ENCODE assay signal across 19 cellular contexts in genomic region chr7:12508005-12508404, GRCh38.
A peak's percentile ranks its signal among the peaks of the same experiment; 100 is the strongest.
DNase-seq lines count a peak whose midpoint lies in the region; ATAC-seq and TF ChIP-seq lines count a peak whose summit lies in the region.
"Had no signal": no experiment of that assay in that cellular context is flagged by ENCODE, and none has a peak within 500 bp of the region (broad histone marks: within the 10 kb centered on the region; RNA-seq: fewer than 3 reads in every experiment).

No MANE protein-coding gene starts in this region.

- no peaks in the 10 kb centered on the region for H3K79me2 ChIP-seq in PC-3 (ENCODE audit: low read length)

- 0 out of 2 replicates have a peak, but pooled peaks have one; percentile 15 for ATAC-seq in PC-3
- ATAC-seq: A549 had no signal

- no peaks in the 10 kb centered on the region for H3K9me2 ChIP-seq in PC-3 (replicated peaks; ENCODE audit: low read length)

- no peaks in the 10 kb centered on the region for H3F3A ChIP-seq in PC-3 (ENCODE audit: low read length, unreplicated experiment)

- H3K36me3 ChIP-seq in PC-3 (ENCODE audit: low read depth, low read length), result no peaks in the 10 kb centered on the region
- H3K36me3 ChIP-seq in CD4-positive, alpha-beta memory T cell (ENCODE audit: insufficient read depth, low read length), result no peaks in the 10 kb centered on the region
- H3K36me3 ChIP-seq: BLaER1 treated with 17β-estradiol and CSF1 and Interleukin-3, amounts not matched to agents 10 nM and 100 nM had no signal

- intact Hi-C loops in PC-3 (cut with micrococcal nuclease), result no loop called here
- intact Hi-C loops in CD4-positive, alpha-beta memory T cell (cut with micrococcal nuclease), result no loop called here

- H3K4me1 ChIP-seq in PC-3 (ENCODE audit: insufficient read depth, low read length), result no peaks in the 10 kb centered on the region
- no peaks in the 10 kb centered on the region for H3K4me1 ChIP-seq in CD4-positive, alpha-beta memory T cell (ENCODE audit: insufficient read depth, low read length)
- H3K4me1 ChIP-seq: A549; BLaER1 treated with 17β-estradiol and CSF1 and Interleukin-3, amounts not matched to agents 10 nM and 100 nM; Caco-2 had no signal

- H3K36me3 Mint-ChIP-seq in mesothelial cell of epicardium, result peaks cover 2% of the 10 kb centered on the region
- no peaks in the 10 kb centered on the region for H3K36me3 Mint-ChIP-seq in CD4-positive, alpha-beta memory T cell
- H3K36me3 Mint-ChIP-seq: CD8-positive, alpha-beta memory T cell had no signal

- no peaks in the 10 kb centered on the region for H3K27me3 ChIP-seq in PC-3 (ENCODE audit: low read length)
- no peaks in the 10 kb centered on the region for H3K27me3 ChIP-seq in CD4-positive, alpha-beta memory T cell (ENCODE audit: insufficient read depth, low read length)
- H3K27me3 ChIP-seq: BLaER1 treated with 17β-estradiol and CSF1 and Interleukin-3, amounts not matched to agents 10 nM and 100 nM had no signal

- POLR2A ChIA-PET in PC-3 (lab: Charles Lee; ENCODE audit: unreplicated experiment), result no interaction called here
- POLR2A ChIA-PET in CD4-positive, alpha-beta memory T cell (lab: Charles Lee; ENCODE audit: partially characterized antibody), result no interaction called here

- H3K4me2 ChIP-seq in PC-3 (ENCODE audit: low read length), result no peak overlapping the region
- H3K4me2 ChIP-seq: A549; BLaER1 treated with 17β-estradiol and CSF1 and Interleukin-3, amounts not matched to agents 10 nM and 100 nM had no signal

- H3K4me1 Mint-ChIP-seq in mesothelial cell of epicardium, result peaks cover 9% of the 10 kb centered on the region
- no peaks in the 10 kb centered on the region for H3K4me1 Mint-ChIP-seq in CD4-positive, alpha-beta memory T cell
- H3K4me1 Mint-ChIP-seq: B cell; CD8-positive, alpha-beta memory T cell had no signal

- no peak overlapping the region for H3K9ac ChIP-seq in PC-3 (ENCODE audit: low read length)
- H3K9ac ChIP-seq: BLaER1 treated with 17β-estradiol and CSF1 and Interleukin-3, amounts not matched to agents 10 nM and 100 nM had no signal

- H3K4me3 Mint-ChIP-seq in mesothelial cell of epicardium, result no peak overlapping the region
- no peak overlapping the region for H3K4me3 Mint-ChIP-seq in CD4-positive, alpha-beta memory T cell
- H3K4me3 Mint-ChIP-seq: B cell; CD4-positive, alpha-beta T cell; CD8-positive, alpha-beta memory T cell had no signal

- no peak overlapping the region for H3K4me3 ChIP-seq in PC-3 (ENCODE audit: low read length)
- H3K4me3 ChIP-seq in CD4-positive, alpha-beta memory T cell (ENCODE audit: low read length in 2 of 2), result no peak overlapping the region
- H3K4me3 ChIP-seq: A549; BLaER1 treated with 17β-estradiol and CSF1 and Interleukin-3, amounts not matched to agents 10 nM and 100 nM had no signal

- no TSS peak for BruUV-seq in PC-3 (replicated peaks; lab: Mats Ljungman, UMichigan)

- H3K27ac ChIP-seq in PC-3 (ENCODE audit: low read length), result no peak overlapping the region
- no peak overlapping the region for H3K27ac ChIP-seq in caudate nucleus (ENCODE audit: low read depth, low read length)
- no peak overlapping the region for H3K27ac ChIP-seq in CD4-positive, alpha-beta memory T cell (ENCODE audit: low read depth, low read length)
- H3K27ac ChIP-seq: 22Rv1; A549; BLaER1 treated with 17β-estradiol and CSF1 and Interleukin-3, amounts not matched to agents 10 nM and 100 nM; C4-2B had no signal

- H2AFZ ChIP-seq in PC-3 (ENCODE audit: low read length), result no peak overlapping the region

- DNase-seq in COLO829 (ENCODE audit: low spot score) (peak; percentile 53), PC-3 (no peak), foreskin melanocyte (peak; percentile 39), mesothelial cell of epicardium (ENCODE audit: low spot score in 2 of 2, unreplicated experiment in 2 of 2) (no peak), KG1 (lab: John Stamatoyannopoulos, UW) (no peak), caudate nucleus (lab: John Stamatoyannopoulos, UW) (no peak)
- no peak for DNase-seq in CD4-positive, alpha-beta memory T cell
- DNase-seq: AML-193; Caco-2; Calu3; CD4-positive, alpha-beta T cell; CD8-positive, alpha-beta memory T cell; DMS79 treated with DMSO at 0.1 percent for 48 hours; GF-D8 had no signal

- TF ChIP-seq CTCF in PC-3 (conservative IDR thresholded peaks at IDR 0.05; ENCODE audit: low read depth, low read length) (no peak), mesothelial cell of epicardium (IDR thresholded peaks at IDR 0.05; ENCODE audit: unreplicated experiment) (no peak)

- no peaks in the 10 kb centered on the region for H3K27me3 Mint-ChIP-seq in mesothelial cell of epicardium (ENCODE audit: low read depth)
- H3K27me3 Mint-ChIP-seq in CD4-positive, alpha-beta memory T cell, result peaks cover 2 to 5% of the 10 kb centered on the region in 2 donors
- H3K27me3 Mint-ChIP-seq: B cell had no signal

- H3K9me3 Mint-ChIP-seq in mesothelial cell of epicardium, result peaks cover 13% of the 10 kb centered on the region
- H3K9me3 Mint-ChIP-seq in CD4-positive, alpha-beta memory T cell, result no peaks in the 10 kb centered on the region
- H3K9me3 Mint-ChIP-seq: CD4-positive, alpha-beta T cell had no signal

- H3K27ac Mint-ChIP-seq in mesothelial cell of epicardium, result peak overlapping the region; percentile 64
- no peak overlapping the region for H3K27ac Mint-ChIP-seq in CD4-positive, alpha-beta memory T cell
- H3K27ac Mint-ChIP-seq: B cell; CD4-positive, alpha-beta T cell; CD8-positive, alpha-beta memory T cell had no signal

- CTCF ChIA-PET in PC-3 (lab: Charles Lee), result no interaction called here
- CTCF ChIA-PET in CD4-positive, alpha-beta memory T cell (lab: Charles Lee; ENCODE audit: partially characterized antibody), result no interaction called here

- no peaks in the 10 kb centered on the region for H4K20me1 ChIP-seq in PC-3 (ENCODE audit: low read length)
- H4K20me1 ChIP-seq: BLaER1 treated with 17β-estradiol and CSF1 and Interleukin-3, amounts not matched to agents 10 nM and 100 nM had no signal

- no peaks in the 10 kb centered on the region for H3K9me3 ChIP-seq in PC-3 (ENCODE audit: low read length)
- H3K9me3 ChIP-seq in CD4-positive, alpha-beta memory T cell (ENCODE audit: control insufficient read depth in 1 of 2, low read length in 2 of 2), result no peaks in the 10 kb centered on the region
- H3K9me3 ChIP-seq: A549; BLaER1 treated with 17β-estradiol and CSF1 and Interleukin-3, amounts not matched to agents 10 nM and 100 nM had no signal

Comparison
In these comparisons a context has a peak if more than half of its experiments do, and no peak if none do; other contexts are left out.
1. DNase-seq: peak in COLO829 (single experiment) and foreskin melanocyte (single experiment); none in PC-3 (single experiment), mesothelial cell of epicardium (0 of 2), KG1 (single experiment), caudate nucleus (0 of 61) and CD4-positive, alpha-beta memory T cell (0 of 5).